12 cellular contexts compared by ENCODE assay signal in the genomic region with DNA sequence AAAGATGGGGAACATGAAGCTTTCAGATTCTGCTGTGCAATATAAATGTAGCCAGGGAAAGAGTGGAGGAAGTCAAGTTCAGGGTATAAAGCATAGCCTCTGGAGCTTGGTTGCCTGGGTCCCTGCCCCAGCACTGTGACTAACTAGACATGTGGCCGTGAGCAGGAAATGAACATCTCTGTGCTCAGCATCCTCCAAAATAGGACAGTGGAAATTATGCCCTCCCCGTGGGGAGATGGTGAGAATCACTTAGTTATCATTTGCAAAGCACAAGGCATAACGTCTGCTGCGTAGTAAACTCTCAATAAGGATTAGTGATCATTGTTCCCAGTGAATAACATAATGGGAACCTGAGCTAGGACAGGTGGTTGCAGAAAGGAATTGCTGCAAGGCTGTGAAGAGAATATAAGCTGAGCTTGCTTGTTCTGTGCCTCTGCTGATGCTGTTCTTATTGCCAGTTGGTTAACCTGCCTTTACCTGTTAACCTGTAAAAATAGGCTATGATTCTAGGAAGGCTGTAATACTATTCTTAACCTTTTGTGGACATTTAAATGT.
DNase-seq lines count a peak whose midpoint lies in the region; FAIRE-seq and TF ChIP-seq lines count a peak whose summit lies in the region.
"Had no signal": no experiment of that assay in that cellular context is flagged by ENCODE, and none has a peak within 500 bp of the region (broad histone marks: within the 10 kb centered on the region; RNA-seq: fewer than 3 reads in every experiment).

No MANE protein-coding gene starts in this region.

- no peak overlapping the region for H3K4me3 Mint-ChIP-seq in stimulated activated naive CD8-positive, alpha-beta T cell treated with anti-CD3 and anti-CD28 coated beads, Interleukin-15, Interleukin-2, amounts not matched to agents 100 ng/mL and 50 ng/mL, for 24 hours

- peaks cover 16% of the 10 kb centered on the region for H3K36me3 Mint-ChIP-seq in stimulated activated naive CD8-positive, alpha-beta T cell treated with anti-CD3 and anti-CD28 coated beads, Interleukin-15, Interleukin-2, amounts not matched to agents 100 ng/mL and 50 ng/mL, for 24 hours (ENCODE audit: low read depth)

- FAIRE-seq in islet of Langerhans (lab: Jason Lieb, UNC) (peak; percentile 96), GM12891 (lab: Jason Lieb, UNC) (no peak)
- FAIRE-seq: K562 had no signal

- H3K27me3 Mint-ChIP-seq in stimulated activated naive CD8-positive, alpha-beta T cell treated with anti-CD3 and anti-CD28 coated beads, Interleukin-15, Interleukin-2, amounts not matched to agents 100 ng/mL and 50 ng/mL, for 24 hours, result no peaks in the 10 kb centered on the region

- CTCF ChIA-PET in GM10248 (lab: Yijun Ruan, JAX), result no interaction called here

- TF ChIP-seq CTCF in GM10248 (IDR thresholded peaks at IDR 0.05; ENCODE audit: control extremely low read depth, extremely low read depth, low read depth, missing control alignments), result no peak

- DNase-seq in activated CD8-positive, alpha-beta memory T cell treated with anti-CD3 and anti-CD28 coated beads for 24 hours, result peak; percentile 63
- no peak for DNase-seq in activated CD8-positive, alpha-beta memory T cell treated with anti-CD3 and anti-CD28 coated beads, Interleukin-2, amount 50 U/mL, for 48 hours
- DNase-seq in activated CD8-positive, alpha-beta memory T cell treated with anti-CD3 and anti-CD28 coated beads, Interleukin-2, amount 50 U/mL, for 4 hours, result peak; percentile 45
- no peak for DNase-seq in NCI-H187 treated with DMSO at 0.1 percent for 48 hours (lab: John Stamatoyannopoulos, UW)
- DNase-seq in GM10248 (ENCODE audit: extremely low spot score), result no peak
- DNase-seq in GM12891 (ENCODE audit: insufficient read length, low spot score), result no peak
- DNase-seq: aorta, GDM1, hypothalamus had no signal

- H3K4me1 Mint-ChIP-seq in stimulated activated naive CD8-positive, alpha-beta T cell treated with anti-CD3 and anti-CD28 coated beads, Interleukin-15, Interleukin-2, amounts not matched to agents 100 ng/mL and 50 ng/mL, for 24 hours (ENCODE audit: low read depth), result peaks cover 23% of the 10 kb centered on the region

- H3K27ac Mint-ChIP-seq in stimulated activated naive CD8-positive, alpha-beta T cell treated with anti-CD3 and anti-CD28 coated beads, Interleukin-15, Interleukin-2, amounts not matched to agents 100 ng/mL and 50 ng/mL, for 24 hours, result peak overlapping the region; percentile 13

- POLR2A ChIA-PET in GM10248 (lab: Yijun Ruan, JAX), result interaction anchor here (0.6 kb wide), 1 partner anchor 692 kb away, joined by 3 read pairs; no protein-coding TSS in a partner anchor

- TF ChIP-seq POLR2A in GM12891 (IDR thresholded peaks at IDR 0.05; ENCODE audit: low read depth, low read length), result no peak

- peaks cover 13% of the 10 kb centered on the region for H3K9me3 Mint-ChIP-seq in stimulated activated naive CD8-positive, alpha-beta T cell treated with anti-CD3 and anti-CD28 coated beads, Interleukin-15, Interleukin-2, amounts not matched to agents 100 ng/mL and 50 ng/mL, for 24 hours

TF ChIP-seq in GM12891, 5 proteins besides CTCF, POLR2A, EP300 and RAD21:
- TF ChIP-seq PAX5 (IDR thresholded peaks at IDR 0.05; ENCODE audit: insufficient read depth, low read length, severe bottlenecking) (no peak), POU2F2 (IDR thresholded peaks at IDR 0.05; ENCODE audit: low read depth, low read length) (no peak)
TF ChIP-seq in GM12891: peak in this region for 0.

Comparison
In these comparisons a context has a peak if more than half of its experiments do, and no peak if none do; other contexts are left out.
1. DNase-seq: peak in activated CD8-positive, alpha-beta memory T cell treated with anti-CD3 and anti-CD28 coated beads for 24 hours (single experiment) and activated CD8-positive, alpha-beta memory T cell treated with anti-CD3 and anti-CD28 coated beads, Interleukin-2, amount 50 U/mL, for 4 hours (single experiment); none in activated CD8-positive, alpha-beta memory T cell treated with anti-CD3 and anti-CD28 coated beads, Interleukin-2, amount 50 U/mL, for 48 hours (single experiment), NCI-H187 treated with DMSO at 0.1 percent for 48 hours (single experiment), GM10248 (single experiment) and GM12891 (single experiment).